Comparison of ENCODE assay signal across 9 cellular contexts in the genomic region with DNA sequence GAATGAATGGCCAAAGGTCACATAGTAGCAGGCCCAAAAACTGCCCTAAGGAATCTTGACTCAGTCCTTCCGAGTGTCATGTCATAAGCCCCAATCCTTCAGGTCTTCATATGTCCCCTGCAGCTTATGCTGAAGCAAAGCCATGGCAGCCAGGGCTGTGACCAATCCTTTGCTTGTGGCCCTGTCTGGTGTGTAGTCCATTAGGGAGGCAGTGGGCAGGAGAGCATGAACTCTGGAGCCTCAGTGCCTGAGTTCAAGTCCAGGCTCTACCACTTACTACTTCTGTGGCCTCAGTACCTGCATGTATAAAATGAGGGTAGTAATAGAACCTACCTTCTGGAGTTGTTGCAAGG. TPM values are rescaled to one million over a fixed set of nuclear protein-coding genes. Genes with fewer than 3 reads are reported as not detected.
DNase-seq lines count a peak whose midpoint lies in the region; ATAC-seq and TF ChIP-seq lines count a peak whose summit lies in the region.
"Had no signal": no experiment of that assay in that cellular context is flagged by ENCODE, and none has a peak within 500 bp of the region (broad histone marks: within the 10 kb centered on the region; RNA-seq: fewer than 3 reads in every experiment).

No MANE protein-coding gene starts in this region.

- intact Hi-C loops in heart left ventricle (cut with DNase I): no loop called here
- intact Hi-C loops in left cardiac atrium (cut with DNase I): loop anchor here in 1 of 2 donors (5.0 kb wide), 1 partner anchor 33 kb away; no protein-coding TSS in a partner anchor
- intact Hi-C loops in vagina (cut with DNase I): no loop called here

- H3K4me1 Mint-ChIP-seq in central memory CD8-positive, alpha-beta T cell: peaks cover 75% of the 10 kb centered on the region
- peaks cover 5 to 75% (median 38%) of the 10 kb centered on the region in 4 donors for H3K4me1 Mint-ChIP-seq in naive thymus-derived CD8-positive, alpha-beta T cell

- DNase-seq in heart left ventricle (peak in 1 of 5 donors; percentile 22), left cardiac atrium (no peak), vagina (ENCODE audit: extremely low spot score in 2 of 2) (no peak), HUDEP-2 (lab: John Stamatoyannopoulos, UW; ENCODE audit: unreplicated experiment in 76 of 76) (no peak), NCI-H446 (lab: John Stamatoyannopoulos, UW) (no peak)
- DNase-seq in central memory CD8-positive, alpha-beta T cell (ENCODE audit: low spot score in 2 of 2): no peak
- DNase-seq in naive thymus-derived CD8-positive, alpha-beta T cell: peak in 1 of 10 donors; percentile 22

- POLR2A ChIA-PET in naive thymus-derived CD8-positive, alpha-beta T cell (lab: Charles Lee): interaction anchor here (0.7 kb wide), 1 partner anchor 41 kb away, joined by 3 read pairs; no protein-coding TSS in a partner anchor

- peak overlapping the region; percentile 90 for H3K27ac Mint-ChIP-seq in central memory CD8-positive, alpha-beta T cell (ENCODE audit: low read depth)
- peak overlapping the region in 6 of 10 donors; percentile 18 to 91 (median 56) for H3K27ac Mint-ChIP-seq in naive thymus-derived CD8-positive, alpha-beta T cell

- no peaks in the 10 kb centered on the region for H3K9me3 Mint-ChIP-seq in central memory CD8-positive, alpha-beta T cell
- H3K9me3 Mint-ChIP-seq in naive thymus-derived CD8-positive, alpha-beta T cell: peaks cover 0 to 2% (median 0%) of the 10 kb centered on the region in 9 donors

- WGBS in heart left ventricle, 4 donors: 65 to 88% (median 80%) methylated on average over 1 of the region's 1 CpG

- peaks cover 0 to 22% (median 17%) of the 10 kb centered on the region in 9 donors for H3K36me3 ChIP-seq in heart left ventricle
- no peaks in the 10 kb centered on the region for H3K36me3 ChIP-seq in vagina

- H3K4me1 ChIP-seq in heart left ventricle (peaks cover 6 to 83% (median 53%) of the 10 kb centered on the region in 12 donors), vagina (peaks cover 73% of the 10 kb centered on the region)

- TF ChIP-seq CTCF in heart left ventricle (IDR thresholded peaks at IDR 0.05) (no peak), vagina (IDR thresholded peaks at IDR 0.05) (no peak)

- H3K27me3 ChIP-seq in heart left ventricle: no peaks in the 10 kb centered on the region
- no peaks in the 10 kb centered on the region for H3K27me3 ChIP-seq in vagina

- H3K4me3 Mint-ChIP-seq in central memory CD8-positive, alpha-beta T cell: peak overlapping the region; percentile 76
- peak overlapping the region in 2 of 10 donors; percentile 66 to 73 for H3K4me3 Mint-ChIP-seq in naive thymus-derived CD8-positive, alpha-beta T cell

- H3K9me3 ChIP-seq in heart left ventricle: no peaks in the 10 kb centered on the region
- no peaks in the 10 kb centered on the region for H3K9me3 ChIP-seq in vagina

- no peak for TF ChIP-seq POLR2A in heart left ventricle (IDR thresholded peaks at IDR 0.05)
- no peak for TF ChIP-seq POLR2A in vagina (IDR thresholded peaks at IDR 0.05)

- peak overlapping the region in 9 of 12 donors; percentile 4 to 79 (median 41) for H3K27ac ChIP-seq in heart left ventricle
- peak overlapping the region; percentile 47 for H3K27ac ChIP-seq in vagina

- H3K4me3 ChIP-seq in heart left ventricle (no peak overlapping the region), vagina (no peak overlapping the region)
- H3K4me3 ChIP-seq: lung had no signal

- H3K36me3 Mint-ChIP-seq in central memory CD8-positive, alpha-beta T cell (ENCODE audit: insufficient read depth): peaks cover 4% of the 10 kb centered on the region
- no peaks in the 10 kb centered on the region for H3K36me3 Mint-ChIP-seq in naive thymus-derived CD8-positive, alpha-beta T cell

- H3K27me3 Mint-ChIP-seq in central memory CD8-positive, alpha-beta T cell: no peaks in the 10 kb centered on the region
- no peaks in the 10 kb centered on the region for H3K27me3 Mint-ChIP-seq in naive thymus-derived CD8-positive, alpha-beta T cell

- ATAC-seq in heart left ventricle: no peak
- ATAC-seq in left cardiac atrium: no peak
- no peak for ATAC-seq in central memory CD8-positive, alpha-beta T cell (replicated peaks; ENCODE audit: extremely low read depth, poor library complexity, severe bottlenecking)
- no peak for ATAC-seq in naive thymus-derived CD8-positive, alpha-beta T cell
- ATAC-seq in esophagus mucosa: no peak

RNA-seq across cellular contexts. Expression of a gene that starts 20.3 kb away (rescaled TPM):
- total RNA-seq in heart left ventricle (10 to 100 TPM; 14.7 to 34.3 (median 18.1) TPM), left cardiac atrium (10 to 100 TPM; 29.4 to 37.7 TPM), vagina (50.1 TPM), esophagus mucosa (62.9 TPM)
- 1 to 10 TPM; 7.0 TPM for polyA plus RNA-seq in heart left ventricle
- total RNA-seq in naive thymus-derived CD8-positive, alpha-beta T cell: 1 to 10 TPM in 1 of 2 experiments, under 1 TPM in 1; 0.55 to 1.4 TPM
- 10 to 100 TPM in 1 of 3 donors, 1 to 10 TPM in 2; 1.2 to 12.2 (median 1.6) TPM for polyA plus RNA-seq in naive thymus-derived CD8-positive, alpha-beta T cell

Comparison
In these comparisons a context has a peak if more than half of its experiments do, and no peak if none do; other contexts are left out.
1. RNA of a gene that starts 20.3 kb away (total RNA-seq): 62.9 TPM in esophagus mucosa (single experiment), 50.1 TPM in vagina (single experiment), 29.4 to 37.7 TPM in left cardiac atrium and 14.7 to 34.3 TPM in heart left ventricle; 0.55 to 1.4 TPM in naive thymus-derived CD8-positive, alpha-beta T cell; every median in the first group is over 4 times any median in the second.